In the genomic region with DNA sequence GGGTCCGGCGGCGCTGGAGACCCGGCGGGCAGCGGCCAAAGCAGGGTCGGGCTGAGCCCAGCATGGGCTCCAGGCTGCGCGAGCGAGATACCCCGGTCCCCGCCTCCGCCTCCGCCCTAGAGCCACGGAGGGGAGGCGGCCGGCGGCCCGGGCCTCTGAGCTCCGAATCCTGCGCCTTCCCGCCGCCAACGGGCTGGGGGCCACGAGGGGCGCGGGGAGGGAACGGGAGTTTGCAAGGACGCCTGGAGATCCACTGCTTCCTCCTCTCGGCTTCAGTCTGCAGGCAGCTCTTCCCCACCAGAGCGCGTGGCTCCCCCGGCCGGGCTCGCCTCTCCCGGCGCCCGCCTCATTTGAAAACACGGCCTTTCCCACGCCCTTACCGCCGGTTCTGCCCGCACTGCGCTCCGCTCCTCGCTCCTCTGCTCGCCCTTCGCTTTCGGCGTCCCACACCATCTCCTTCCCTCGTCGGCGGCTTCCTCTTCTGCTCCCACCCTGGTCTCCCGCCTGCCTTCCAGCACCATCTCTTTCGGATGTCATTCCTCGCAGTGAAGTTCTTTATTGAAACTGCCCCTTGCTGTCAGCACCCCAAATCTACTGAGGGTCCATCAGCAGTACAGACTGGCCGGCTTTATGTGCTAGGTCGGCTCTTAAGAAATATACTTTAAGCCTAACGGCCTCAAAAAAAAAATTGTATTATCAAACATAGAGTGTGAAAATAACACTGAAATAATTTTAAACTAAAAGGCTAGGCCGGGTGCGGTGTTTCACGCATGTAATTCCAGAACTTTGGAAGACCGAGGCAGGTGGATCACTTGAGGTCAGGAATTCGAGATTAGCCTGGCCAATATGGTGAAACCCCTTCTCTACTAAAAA, we compare ENCODE assay signal across 1 cellular context.
TF ChIP-seq lines count a peak whose summit lies in the region.

No MANE protein-coding gene starts in this region.

TF ChIP-seq in GM23338, 12 proteins besides CTCF, POLR2A, EP300 and RAD21 (continued from another document):
- TF ChIP-seq, protein P1, sequence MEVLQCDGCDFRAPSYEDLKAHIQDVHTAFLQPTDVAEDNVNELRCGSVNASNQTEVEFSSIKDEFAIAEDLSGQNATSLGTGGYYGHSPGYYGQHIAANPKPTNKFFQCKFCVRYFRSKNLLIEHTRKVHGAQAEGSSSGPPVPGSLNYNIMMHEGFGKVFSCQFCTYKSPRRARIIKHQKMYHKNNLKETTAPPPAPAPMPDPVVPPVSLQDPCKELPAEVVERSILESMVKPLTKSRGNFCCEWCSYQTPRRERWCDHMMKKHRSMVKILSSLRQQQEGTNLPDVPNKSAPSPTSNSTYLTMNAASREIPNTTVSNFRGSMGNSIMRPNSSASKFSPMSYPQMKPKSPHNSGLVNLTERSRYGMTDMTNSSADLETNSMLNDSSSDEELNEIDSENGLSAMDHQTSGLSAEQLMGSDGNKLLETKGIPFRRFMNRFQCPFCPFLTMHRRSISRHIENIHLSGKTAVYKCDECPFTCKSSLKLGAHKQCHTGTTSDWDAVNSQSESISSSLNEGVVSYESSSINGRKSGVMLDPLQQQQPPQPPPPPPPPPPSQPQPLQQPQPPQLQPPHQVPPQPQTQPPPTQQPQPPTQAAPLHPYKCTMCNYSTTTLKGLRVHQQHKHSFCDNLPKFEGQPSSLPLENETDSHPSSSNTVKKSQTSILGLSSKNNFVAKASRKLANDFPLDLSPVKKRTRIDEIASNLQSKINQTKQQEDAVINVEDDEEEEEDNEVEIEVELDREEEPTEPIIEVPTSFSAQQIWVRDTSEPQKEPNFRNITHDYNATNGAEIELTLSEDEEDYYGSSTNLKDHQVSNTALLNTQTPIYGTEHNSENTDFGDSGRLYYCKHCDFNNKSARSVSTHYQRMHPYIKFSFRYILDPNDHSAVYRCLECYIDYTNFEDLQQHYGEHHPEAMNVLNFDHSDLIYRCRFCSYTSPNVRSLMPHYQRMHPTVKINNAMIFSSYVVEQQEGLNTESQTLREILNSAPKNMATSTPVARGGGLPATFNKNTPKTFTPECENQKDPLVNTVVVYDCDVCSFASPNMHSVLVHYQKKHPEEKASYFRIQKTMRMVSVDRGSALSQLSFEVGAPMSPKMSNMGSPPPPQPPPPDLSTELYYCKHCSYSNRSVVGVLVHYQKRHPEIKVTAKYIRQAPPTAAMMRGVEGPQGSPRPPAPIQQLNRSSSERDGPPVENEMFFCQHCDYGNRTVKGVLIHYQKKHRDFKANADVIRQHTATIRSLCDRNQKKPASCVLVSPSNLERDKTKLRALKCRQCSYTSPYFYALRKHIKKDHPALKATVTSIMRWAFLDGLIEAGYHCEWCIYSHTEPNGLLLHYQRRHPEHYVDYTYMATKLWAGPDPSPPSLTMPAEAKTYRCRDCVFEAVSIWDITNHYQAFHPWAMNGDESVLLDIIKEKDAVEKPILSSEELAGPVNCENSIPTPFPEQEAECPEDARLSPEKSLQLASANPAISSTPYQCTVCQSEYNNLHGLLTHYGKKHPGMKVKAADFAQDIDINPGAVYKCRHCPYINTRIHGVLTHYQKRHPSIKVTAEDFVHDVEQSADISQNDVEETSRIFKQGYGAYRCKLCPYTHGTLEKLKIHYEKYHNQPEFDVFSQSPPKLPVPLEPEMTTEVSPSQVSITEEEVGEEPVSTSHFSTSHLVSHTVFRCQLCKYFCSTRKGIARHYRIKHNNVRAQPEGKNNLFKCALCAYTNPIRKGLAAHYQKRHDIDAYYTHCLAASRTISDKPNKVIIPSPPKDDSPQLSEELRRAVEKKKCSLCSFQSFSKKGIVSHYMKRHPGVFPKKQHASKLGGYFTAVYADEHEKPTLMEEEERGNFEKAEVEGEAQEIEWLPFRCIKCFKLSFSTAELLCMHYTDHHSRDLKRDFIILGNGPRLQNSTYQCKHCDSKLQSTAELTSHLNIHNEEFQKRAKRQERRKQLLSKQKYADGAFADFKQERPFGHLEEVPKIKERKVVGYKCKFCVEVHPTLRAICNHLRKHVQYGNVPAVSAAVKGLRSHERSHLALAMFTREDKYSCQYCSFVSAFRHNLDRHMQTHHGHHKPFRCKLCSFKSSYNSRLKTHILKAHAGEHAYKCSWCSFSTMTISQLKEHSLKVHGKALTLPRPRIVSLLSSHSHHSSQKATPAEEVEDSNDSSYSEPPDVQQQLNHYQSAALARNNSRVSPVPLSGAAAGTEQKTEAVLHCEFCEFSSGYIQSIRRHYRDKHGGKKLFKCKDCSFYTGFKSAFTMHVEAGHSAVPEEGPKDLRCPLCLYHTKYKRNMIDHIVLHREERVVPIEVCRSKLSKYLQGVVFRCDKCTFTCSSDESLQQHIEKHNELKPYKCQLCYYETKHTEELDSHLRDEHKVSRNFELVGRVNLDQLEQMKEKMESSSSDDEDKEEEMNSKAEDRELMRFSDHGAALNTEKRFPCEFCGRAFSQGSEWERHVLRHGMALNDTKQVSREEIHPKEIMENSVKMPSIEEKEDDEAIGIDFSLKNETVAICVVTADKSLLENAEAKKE (CRISPR knock-in tag; IDR thresholded peaks at IDR 0.05), result no peak
- TF ChIP-seq NANOG (IDR thresholded peaks at IDR 0.05; ENCODE audit: borderline replicate concordance) (no peak), ZNF114 (CRISPR knock-in tag; IDR thresholded peaks at IDR 0.05) (no peak)
- TF ChIP-seq, protein P2, sequence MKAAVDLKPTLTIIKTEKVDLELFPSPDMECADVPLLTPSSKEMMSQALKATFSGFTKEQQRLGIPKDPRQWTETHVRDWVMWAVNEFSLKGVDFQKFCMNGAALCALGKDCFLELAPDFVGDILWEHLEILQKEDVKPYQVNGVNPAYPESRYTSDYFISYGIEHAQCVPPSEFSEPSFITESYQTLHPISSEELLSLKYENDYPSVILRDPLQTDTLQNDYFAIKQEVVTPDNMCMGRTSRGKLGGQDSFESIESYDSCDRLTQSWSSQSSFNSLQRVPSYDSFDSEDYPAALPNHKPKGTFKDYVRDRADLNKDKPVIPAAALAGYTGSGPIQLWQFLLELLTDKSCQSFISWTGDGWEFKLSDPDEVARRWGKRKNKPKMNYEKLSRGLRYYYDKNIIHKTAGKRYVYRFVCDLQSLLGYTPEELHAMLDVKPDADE (IDR thresholded peaks at IDR 0.05), result no peak
